8 cellular contexts compared by ENCODE assay signal in genomic region chr22:20858615-20859416, GRCh38. TPM values are rescaled to one million over a fixed set of nuclear protein-coding genes. Genes with fewer than 3 reads are reported as not detected.
DNase-seq lines count a peak whose midpoint lies in the region; ATAC-seq and TF ChIP-seq lines count a peak whose summit lies in the region.

PI4KA (minus strand) TSS chr22:20858811; CDS start chr22:20858725, 86 bp downstream.
SNAP29 (plus strand) TSS chr22:20859007; CDS start chr22:20859111, 104 bp downstream.

- H3K27me3 Mint-ChIP-seq in CD4-positive, CD25-positive, alpha-beta regulatory T cell, result no peaks in the 10 kb centered on the region
- H3K27me3 Mint-ChIP-seq in activated CD4-positive, alpha-beta memory T cell treated with anti-CD3 and anti-CD28 coated beads, Interleukin-2, amount 10 ng/mL, durations not matched to agents 7 days and 5 days, result no peaks in the 10 kb centered on the region

- intact Hi-C loops in dorsolateral prefrontal cortex (cut with DNase I), result loop anchor here (2.0 to 5.0 kb wide), 3 partner anchors 58 to 143 kb away; partner anchors contain the start of genes CRKL (in 2 of the 2) and THAP7 (in 1 of the 2)
- intact Hi-C loops in right lobe of liver (cut with DNase I), result no loop called here

- H3K27ac ChIP-seq in CD4-positive, CD25-positive, alpha-beta regulatory T cell (ENCODE audit: insufficient read depth, low read length, poor library complexity, severe bottlenecking), result peak within 1 kb of the TSS; percentile 76
- H3K27ac ChIP-seq in dorsolateral prefrontal cortex (peak within 1 kb of the TSS; percentile 59 to 98 (median 89)), right lobe of liver (peak within 1 kb of the TSS; percentile 72 to 89 (median 88))

- CTCF ChIA-PET in activated CD4-positive, alpha-beta memory T cell treated with anti-CD3 and anti-CD28 coated beads, Interleukin-2, amount 10 ng/mL, durations not matched to agents 7 days and 5 days (lab: Charles Lee), result interaction anchor here (1.0 to 1.4 kb wide), 2 partner anchors 58 to 62 kb away, joined by 4 to 5 read pairs; partner anchors contain the start of gene CRKL

- peak; percentile 94 for ATAC-seq in CD4-positive, CD25-positive, alpha-beta regulatory T cell (ENCODE audit: low read depth in 2 of 2)
- ATAC-seq in GM19452 (IDR thresholded peaks at IDR 0.05; ENCODE audit: unreplicated experiment) (peak; percentile 88), right lobe of liver (peak; percentile 93 to 98 (median 96))

- TF ChIP-seq CTCF in dorsolateral prefrontal cortex (IDR thresholded peaks at IDR 0.05 in 54 of 56, conservative IDR thresholded peaks at IDR 0.05 in 2 of 56; ENCODE audit: low read depth in 1 of 56, partially characterized antibody in 56 of 56) (peak in 22 of 56 donors; percentile 10 to 64 (median 22)), right lobe of liver (IDR thresholded peaks at IDR 0.05) (peak in 2 of 4 donors; percentile 26 to 27)

- peak; percentile 97 to 98 (median 97) for DNase-seq in CD4-positive, CD25-positive, alpha-beta regulatory T cell
- peak; percentile 96 for DNase-seq in HK-2 (ENCODE audit: unreplicated experiment)
- DNase-seq in NCI-H82 treated with DMSO at 0.1 percent for 48 hours (lab: John Stamatoyannopoulos, UW; ENCODE audit: unreplicated experiment), result peak; percentile 88
- DNase-seq in activated CD4-positive, alpha-beta memory T cell treated with anti-CD3 and anti-CD28 coated beads, Interleukin-2, amount 10 ng/mL, durations not matched to agents 7 days and 5 days, result peak; percentile 99
- peak; percentile 97 to 99 (median 98) for DNase-seq in dorsolateral prefrontal cortex
- DNase-seq in right lobe of liver, result peak; percentile 99 to 100 (median 99)
- DNase-seq in stimulated activated CD4-positive, alpha-beta T cell treated with anti-CD3 and anti-CD28 coated beads, Interleukin-4, amount 100 ng/mL, for 24 hours, result peak; percentile 98

- peaks cover 31 to 74% (median 58%) of the 10 kb centered on the region in 4 donors for H3K4me1 Mint-ChIP-seq in CD4-positive, CD25-positive, alpha-beta regulatory T cell
- peaks cover 55% of the 10 kb centered on the region for H3K4me1 Mint-ChIP-seq in activated CD4-positive, alpha-beta memory T cell treated with anti-CD3 and anti-CD28 coated beads, Interleukin-2, amount 10 ng/mL, durations not matched to agents 7 days and 5 days

- WGBS in right lobe of liver (ENCODE audit: insufficient coverage, low coverage, low lambda C conversion rate, missing lambda C conversion rate), result 0% methylated on average over 7 of the region's 100 CpGs

- peak; percentile 95 for TF ChIP-seq POLR2A in right lobe of liver (IDR thresholded peaks at IDR 0.05)

- no peaks in the 10 kb centered on the region for H3K27me3 ChIP-seq in CD4-positive, CD25-positive, alpha-beta regulatory T cell (ENCODE audit: control insufficient read depth, insufficient read depth, low read length)
- H3K27me3 ChIP-seq in dorsolateral prefrontal cortex, result no peaks in the 10 kb centered on the region
- H3K27me3 ChIP-seq in right lobe of liver, result no peaks in the 10 kb centered on the region

- H3K9me3 ChIP-seq in CD4-positive, CD25-positive, alpha-beta regulatory T cell (ENCODE audit: control insufficient read depth in 2 of 2, low read length in 2 of 2), result no peaks in the 10 kb centered on the region
- no peaks in the 10 kb centered on the region for H3K9me3 ChIP-seq in right lobe of liver

- H3K4me3 ChIP-seq in CD4-positive, CD25-positive, alpha-beta regulatory T cell (ENCODE audit: low read depth, low read length), result peak within 1 kb of the TSS; percentile 87
- peak within 1 kb of the TSS; percentile 75 to 99 (median 94) for H3K4me3 ChIP-seq in dorsolateral prefrontal cortex
- peak within 1 kb of the TSS; percentile 83 to 97 (median 85) for H3K4me3 ChIP-seq in right lobe of liver

- peaks cover 46% of the 10 kb centered on the region for H3K4me1 ChIP-seq in CD4-positive, CD25-positive, alpha-beta regulatory T cell (ENCODE audit: control insufficient read depth, insufficient read depth, low read length, poor library complexity, severe bottlenecking)
- H3K4me1 ChIP-seq in right lobe of liver, result peaks cover 0 to 31% (median 9%) of the 10 kb centered on the region in 4 donors

- H3K36me3 ChIP-seq in CD4-positive, CD25-positive, alpha-beta regulatory T cell (ENCODE audit: control insufficient read depth, insufficient read depth, low read length), result peaks cover 10% of the 10 kb centered on the region
- H3K36me3 ChIP-seq in right lobe of liver, result no peaks in the 10 kb centered on the region

- H3K27ac Mint-ChIP-seq in CD4-positive, CD25-positive, alpha-beta regulatory T cell, result peak within 1 kb of the TSS; percentile 89 to 93 (median 90)
- peak within 1 kb of the TSS; percentile 83 for H3K27ac Mint-ChIP-seq in activated CD4-positive, alpha-beta memory T cell treated with anti-CD3 and anti-CD28 coated beads, Interleukin-2, amount 10 ng/mL, durations not matched to agents 7 days and 5 days

- POLR2A ChIA-PET in activated CD4-positive, alpha-beta memory T cell treated with anti-CD3 and anti-CD28 coated beads, Interleukin-2, amount 10 ng/mL, durations not matched to agents 7 days and 5 days (lab: Charles Lee), result interaction anchor here (0.6 to 1.2 kb wide), 2 partner anchors 62 to 363 kb away, joined by 3 read pairs; partner anchors contain the start of gene KLHL22

- H3K4me3 Mint-ChIP-seq in CD4-positive, CD25-positive, alpha-beta regulatory T cell, result peak within 1 kb of the TSS; percentile 88 to 95 (median 90)
- peak within 1 kb of the TSS; percentile 86 for H3K4me3 Mint-ChIP-seq in activated CD4-positive, alpha-beta memory T cell treated with anti-CD3 and anti-CD28 coated beads, Interleukin-2, amount 10 ng/mL, durations not matched to agents 7 days and 5 days

- H3K9me3 Mint-ChIP-seq in CD4-positive, CD25-positive, alpha-beta regulatory T cell, result peaks cover 0 to 2% (median 0%) of the 10 kb centered on the region in 7 donors
- H3K9me3 Mint-ChIP-seq in activated CD4-positive, alpha-beta memory T cell treated with anti-CD3 and anti-CD28 coated beads, Interleukin-2, amount 10 ng/mL, durations not matched to agents 7 days and 5 days, result no peaks in the 10 kb centered on the region

- peaks cover 10% of the 10 kb centered on the region for H3K36me3 Mint-ChIP-seq in CD4-positive, CD25-positive, alpha-beta regulatory T cell
- peaks cover 29% of the 10 kb centered on the region for H3K36me3 Mint-ChIP-seq in activated CD4-positive, alpha-beta memory T cell treated with anti-CD3 and anti-CD28 coated beads, Interleukin-2, amount 10 ng/mL, durations not matched to agents 7 days and 5 days (ENCODE audit: low read depth)

RNA-seq across cellular contexts. Expression of gene PI4KA, which starts in this region (rescaled TPM):
- total RNA-seq in CD4-positive, CD25-positive, alpha-beta regulatory T cell, result 182 TPM
- polyA plus RNA-seq in CD4-positive, CD25-positive, alpha-beta regulatory T cell, result 10 to 100 TPM; 38.9 to 47.0 (median 41.9) TPM
- total RNA-seq in activated CD4-positive, alpha-beta memory T cell treated with anti-CD3 and anti-CD28 coated beads, Interleukin-2, amount 10 ng/mL, durations not matched to agents 7 days and 5 days, result 100 to 1,000 TPM in 1 of 2 experiments, 10 to 100 TPM in 1; 85.8 to 100 TPM
- total RNA-seq in dorsolateral prefrontal cortex (100 to 1,000 TPM; 211 to 601 (median 463) TPM), right lobe of liver (10 to 100 TPM; 35.3 to 55.4 (median 47.7) TPM)

RNA-seq across cellular contexts. Expression of gene SNAP29, which starts in this region (rescaled TPM):
- total RNA-seq in CD4-positive, CD25-positive, alpha-beta regulatory T cell, result 23.1 TPM
- polyA plus RNA-seq in CD4-positive, CD25-positive, alpha-beta regulatory T cell, result 10 to 100 TPM; 20.1 to 34.0 (median 25.4) TPM
- total RNA-seq in activated CD4-positive, alpha-beta memory T cell treated with anti-CD3 and anti-CD28 coated beads, Interleukin-2, amount 10 ng/mL, durations not matched to agents 7 days and 5 days, result 10 to 100 TPM; 34.7 to 35.6 TPM
- total RNA-seq in dorsolateral prefrontal cortex, result 10 to 100 TPM; 16.5 to 33.5 (median 23.5) TPM
- 10 to 100 TPM; 17.6 to 27.0 (median 22.4) TPM for total RNA-seq in right lobe of liver

Comparison
In these comparisons a context has a peak if more than half of its experiments do, and no peak if none do; other contexts are left out.
1. Peak in every context shown above with its lines: DNase-seq, ATAC-seq, H3K4me3 ChIP-seq and H3K27ac ChIP-seq.
2. intact Hi-C loops: an anchor here in dorsolateral prefrontal cortex (2.0 to 5.0 kb wide); none called in right lobe of liver.